ENCODE assay signal across 8 cellular contexts in the genomic region with DNA sequence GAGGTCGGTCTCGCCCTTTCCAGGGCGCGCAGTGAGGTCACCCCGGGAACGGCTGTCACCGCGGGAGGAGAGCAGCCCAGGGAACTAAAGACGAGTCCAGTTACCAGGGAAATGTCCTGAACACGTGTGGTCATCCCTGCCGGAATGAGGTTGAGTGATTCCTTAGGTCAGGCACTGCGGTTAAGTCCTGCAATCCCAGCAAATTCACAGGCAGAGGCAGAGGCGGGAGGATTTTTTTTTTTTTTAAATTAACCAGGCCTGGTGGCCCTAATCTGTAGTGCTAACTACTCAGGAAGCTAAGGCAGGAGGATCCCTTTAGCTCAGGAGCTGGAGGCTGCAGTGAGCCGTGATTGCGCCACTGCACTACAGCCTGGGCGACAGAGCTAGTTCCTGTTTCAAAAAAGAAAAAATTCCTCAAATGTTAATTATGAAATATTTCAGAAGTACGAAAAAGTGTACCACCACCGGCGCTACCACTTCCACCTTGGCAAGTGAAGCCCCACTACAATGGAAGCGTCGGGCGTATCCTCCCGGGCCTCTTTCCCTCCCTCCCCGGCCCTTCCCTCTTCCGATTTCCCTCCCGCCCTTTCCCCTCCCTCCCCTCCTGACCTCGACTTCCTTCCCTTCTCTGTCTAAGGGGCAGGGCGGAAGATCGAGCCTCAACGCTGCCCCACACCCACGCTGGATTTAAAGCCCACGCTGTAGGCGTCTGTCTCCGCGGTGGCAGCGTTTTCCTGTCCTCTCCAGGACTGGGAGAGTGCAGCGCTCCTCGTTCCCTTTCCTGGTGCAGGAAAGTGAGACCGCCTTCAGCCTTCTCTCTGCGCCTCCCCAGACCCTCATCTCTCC. TPM values are rescaled to one million over a fixed set of nuclear protein-coding genes. Genes with fewer than 3 reads are reported as not detected.
DNase-seq lines count a peak whose midpoint lies in the region; ATAC-seq and TF ChIP-seq lines count a peak whose summit lies in the region.

No MANE protein-coding gene starts in this region.

- peaks cover 9% of the 10 kb centered on the region for H3K9me3 Mint-ChIP-seq in activated T-cell treated with anti-CD3 and anti-CD28 coated beads, Interleukin-2, amount 50 U/mL, for 24 hours
- H3K9me3 Mint-ChIP-seq in naive thymus-derived CD8-positive, alpha-beta T cell = peaks cover 0 to 20% (median 10%) of the 10 kb centered on the region in 9 donors

- POLR2A ChIA-PET in BJ (lab: Charles Lee) = no interaction called here
- POLR2A ChIA-PET in naive thymus-derived CD8-positive, alpha-beta T cell (lab: Charles Lee) = interaction anchor here (0.5 to 1.2 kb wide), 5 partner anchors 33 to 556 kb away, joined by 3 to 4 read pairs (median 3); no protein-coding TSS in a partner anchor

- TF ChIP-seq CTCF in BJ (IDR thresholded peaks at IDR 0.05; ENCODE audit: insufficient read depth, low read depth, low read length) = no peak
- TF ChIP-seq CTCF in foreskin fibroblast (IDR thresholded peaks at IDR 0.05; ENCODE audit: low read depth, low read length) = no peak

- no peaks in the 10 kb centered on the region for H3K27me3 Mint-ChIP-seq in activated T-cell treated with anti-CD3 and anti-CD28 coated beads, Interleukin-2, amount 50 U/mL, for 24 hours
- H3K27me3 Mint-ChIP-seq in naive thymus-derived CD8-positive, alpha-beta T cell = no peaks in the 10 kb centered on the region

- peak overlapping the region; percentile 79 for H3K4me3 Mint-ChIP-seq in activated T-cell treated with anti-CD3 and anti-CD28 coated beads, Interleukin-2, amount 50 U/mL, for 24 hours
- H3K4me3 Mint-ChIP-seq in naive thymus-derived CD8-positive, alpha-beta T cell = peak overlapping the region; percentile 83 to 95 (median 91)

- peaks cover 5% of the 10 kb centered on the region; the same call in 1 of the 2 replicates for H3K27me3 ChIP-seq in BJ (ENCODE audit: control insufficient read depth, insufficient read depth, low read length)

- H3K4me3 ChIP-seq in BJ (ENCODE audit: low read depth, low read length) = peak overlapping the region; percentile 40
- peak overlapping the region; percentile 43 to 57 for H3K4me3 ChIP-seq in foreskin fibroblast (ENCODE audit: low read depth in 1 of 2, low read length in 2 of 2)

- H3K36me3 Mint-ChIP-seq in activated T-cell treated with anti-CD3 and anti-CD28 coated beads, Interleukin-2, amount 50 U/mL, for 24 hours (ENCODE audit: low read depth) = peaks cover 10% of the 10 kb centered on the region
- peaks cover 2 to 7% (median 6%) of the 10 kb centered on the region in 3 donors for H3K36me3 Mint-ChIP-seq in naive thymus-derived CD8-positive, alpha-beta T cell

- DNase-seq in BJ (ENCODE audit: low read depth) = peak; percentile 24
- peak; percentile 16 for DNase-seq in HuH-7 (ENCODE audit: low spot score)
- DNase-seq in activated T-cell treated with anti-CD3 and anti-CD28 coated beads, Interleukin-2, amount 50 U/mL, for 24 hours = peak; percentile 45
- DNase-seq in foreskin fibroblast = peak; percentile 66 to 75
- DNase-seq in naive thymus-derived CD8-positive, alpha-beta T cell = peak in 7 of 10 donors; percentile 7 to 27 (median 22)
- no peak for DNase-seq in SW 1271 (lab: John Stamatoyannopoulos, UW)

- CTCF ChIA-PET in BJ (lab: Yijun Ruan, JAX) = interaction anchor here (0.6 to 1.6 kb wide), 4 partner anchors 33 to 203 kb away, joined by 3 to 4 read pairs (median 3); no protein-coding TSS in a partner anchor

- peaks cover 2% of the 10 kb centered on the region; the same call in 1 of the 2 replicates for H3K36me3 ChIP-seq in BJ (ENCODE audit: control insufficient read depth, insufficient read depth, low read length)

- ATAC-seq in naive thymus-derived CD8-positive, alpha-beta T cell = peak; percentile 74 to 76
- ATAC-seq in GM21515 (IDR thresholded peaks at IDR 0.05; ENCODE audit: unreplicated experiment) (no peak), GM18870 (IDR thresholded peaks at IDR 0.05; ENCODE audit: unreplicated experiment) (no peak)

- H3K27ac Mint-ChIP-seq in activated T-cell treated with anti-CD3 and anti-CD28 coated beads, Interleukin-2, amount 50 U/mL, for 24 hours = peak overlapping the region; percentile 77
- peak overlapping the region; percentile 24 to 92 (median 84) for H3K27ac Mint-ChIP-seq in naive thymus-derived CD8-positive, alpha-beta T cell

- H3K4me1 Mint-ChIP-seq in activated T-cell treated with anti-CD3 and anti-CD28 coated beads, Interleukin-2, amount 50 U/mL, for 24 hours (ENCODE audit: low read depth) = peaks cover 45% of the 10 kb centered on the region
- H3K4me1 Mint-ChIP-seq in naive thymus-derived CD8-positive, alpha-beta T cell = peaks cover 19 to 60% (median 33%) of the 10 kb centered on the region in 4 donors

RNA-seq across cellular contexts. Expression of a gene that starts 27.3 kb away (rescaled TPM):
- 14.5 and 21.2 TPM in 2 replicates for polyA plus RNA-seq in BJ (2011; rRNA removed)
- polyA minus RNA-seq in BJ (2011; rRNA and poly(A)+ RNA removed) = 13.6 and 18.3 TPM in 2 replicates
- total RNA-seq in naive thymus-derived CD8-positive, alpha-beta T cell = 10 to 100 TPM; 10.8 to 16.0 TPM
- polyA plus RNA-seq in naive thymus-derived CD8-positive, alpha-beta T cell = 10 to 100 TPM in 1 of 3 donors, 1 to 10 TPM in 2; 4.8 to 12.3 (median 4.9) TPM

Comparison
In these comparisons a context has a peak if more than half of its experiments do, and no peak if none do; other contexts are left out.
1. DNase-seq: peak in BJ (single experiment), HuH-7 (single experiment), activated T-cell treated with anti-CD3 and anti-CD28 coated beads, Interleukin-2, amount 50 U/mL, for 24 hours (single experiment), foreskin fibroblast (2 of 2) and naive thymus-derived CD8-positive, alpha-beta T cell (7 of 10); none in SW 1271 (0 of 2).
2. ATAC-seq: peak in naive thymus-derived CD8-positive, alpha-beta T cell (2 of 2); none in GM21515 (single experiment) and GM18870 (single experiment).